In the genomic region with DNA sequence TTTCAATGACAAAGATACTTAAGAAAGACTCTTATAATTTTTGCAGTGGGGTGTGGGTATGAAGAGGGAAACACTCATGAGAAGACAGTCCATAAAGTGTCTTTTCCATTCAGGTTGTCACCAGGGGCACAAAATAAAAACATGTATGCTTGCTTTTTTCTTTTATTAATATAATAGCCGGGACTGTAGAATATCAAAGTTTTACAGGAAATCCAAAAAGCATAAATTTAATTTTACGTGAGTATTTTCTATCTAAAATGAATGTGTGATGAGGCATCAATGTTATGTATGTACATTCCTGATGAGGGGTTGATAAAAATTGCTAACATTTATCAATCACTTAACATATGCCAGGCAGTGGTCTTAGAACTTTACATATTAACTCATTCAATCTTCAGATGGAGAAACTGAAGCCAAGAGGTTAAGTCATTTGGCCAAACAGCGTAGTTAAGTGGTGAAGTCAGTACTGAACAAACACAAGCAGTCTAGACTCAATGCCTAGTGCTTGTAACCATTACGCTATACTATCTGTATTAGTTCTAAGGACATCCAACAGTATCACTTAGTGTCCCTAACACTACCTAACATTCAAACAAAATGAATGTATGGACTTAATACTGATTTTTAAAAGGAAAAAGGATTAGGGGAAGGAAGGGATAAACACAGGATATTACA, we compare ENCODE assay signal across 32 cellular contexts. TPM values are rescaled to one million over a fixed set of nuclear protein-coding genes. Genes with fewer than 3 reads are reported as not detected.
DNase-seq lines count a peak whose midpoint lies in the region; ATAC-seq, FAIRE-seq and TF ChIP-seq lines count a peak whose summit lies in the region.
"Had no signal": no experiment of that assay in that cellular context is flagged by ENCODE, and none has a peak within 500 bp of the region (broad histone marks: within the 10 kb centered on the region; RNA-seq: fewer than 3 reads in every experiment).

No MANE protein-coding gene starts in this region.

- TF ChIP-seq EP300 in GM12878 (IDR thresholded peaks at IDR 0.05; ENCODE audit: borderline replicate concordance in 1 of 2, control insufficient read depth in 1 of 2, low read depth in 2 of 2, low read length in 2 of 2), result no peak

- RAD21 ChIA-PET in GM12878 (lab: Charles Lee; ENCODE audit: unreplicated experiment), result no interaction called here

- TF ChIP-seq RAD21 in GM12878 (IDR thresholded peaks at IDR 0.05; ENCODE audit: insufficient read depth, low read depth, low read length), result no peak

- CTCF ChIA-PET in activated CD8-positive, alpha-beta T cell treated with anti-CD3 and anti-CD28 coated beads for 36 hours (lab: Charles Lee), result no interaction called here
- CTCF ChIA-PET in activated CD8-positive, alpha-beta T cell treated with anti-CD3 and anti-CD28 coated beads, Interleukin-2, amount 10 ng/mL, durations not matched to agents 7 days and 5 days (lab: Charles Lee), result no interaction called here
- CTCF ChIA-PET in GM12878 (lab: Yijun Ruan, JAX), result interaction anchor here (0.6 kb wide), 1 partner anchor 436 kb away, joined by 3 read pairs; no protein-coding TSS in a partner anchor

- SMC1A ChIA-PET in GM12878 (lab: Charles Lee; ENCODE audit: uncharacterized antibody, unreplicated experiment), result interaction anchor here (0.6 kb wide), 1 partner anchor 21 kb away, joined by 3 read pairs; no protein-coding TSS in a partner anchor

- H3K27me3 Mint-ChIP-seq in activated CD8-positive, alpha-beta T cell treated with anti-CD3 and anti-CD28 coated beads for 36 hours, result no peaks in the 10 kb centered on the region
- H3K27me3 Mint-ChIP-seq in activated CD8-positive, alpha-beta T cell treated with anti-CD3 and anti-CD28 coated beads, Interleukin-2, amount 10 ng/mL, durations not matched to agents 7 days and 5 days (ENCODE audit: low read depth), result no peaks in the 10 kb centered on the region
- H3K27me3 Mint-ChIP-seq in activated T-helper 17 cell treated with anti-CD3 and anti-CD28 coated beads, Interleukin-2, amount 50 U/mL, for 72 hours, result no peaks in the 10 kb centered on the region
- H3K27me3 Mint-ChIP-seq: CD8-positive, alpha-beta memory T cell had no signal

- H3K4me1 Mint-ChIP-seq in activated CD8-positive, alpha-beta T cell treated with anti-CD3 and anti-CD28 coated beads for 36 hours (ENCODE audit: low read depth), result peaks cover 7% of the 10 kb centered on the region
- no peaks in the 10 kb centered on the region for H3K4me1 Mint-ChIP-seq in activated CD8-positive, alpha-beta T cell treated with anti-CD3 and anti-CD28 coated beads, Interleukin-2, amount 10 ng/mL, durations not matched to agents 7 days and 5 days (ENCODE audit: low read depth)
- no peaks in the 10 kb centered on the region for H3K4me1 Mint-ChIP-seq in activated T-helper 17 cell treated with anti-CD3 and anti-CD28 coated beads, Interleukin-2, amount 50 U/mL, for 72 hours
- H3K4me1 Mint-ChIP-seq: CD14-positive monocyte, GM23338 had no signal

- FAIRE-seq in GM12891 (lab: Jason Lieb, UNC) (peak; percentile 31), GM12878 (lab: Jason Lieb, UNC) (no peak)
- FAIRE-seq: GM18507 had no signal

- H3K4me2 ChIP-seq in GM12878 (ENCODE audit: control insufficient read depth, insufficient read depth), result no peak overlapping the region
- H3K4me2 ChIP-seq: GM23338, PC-9 had no signal

- H3K27ac ChIP-seq in GM12878 (ENCODE audit: control insufficient read depth, insufficient read depth) (no peak overlapping the region), left lung (no peak overlapping the region)
- H3K27ac ChIP-seq: 22Rv1, HL-60, PC-9 had no signal

- no peaks in the 10 kb centered on the region for H4K20me1 ChIP-seq in GM12878 (ENCODE audit: control insufficient read depth, insufficient read depth)

- intact Hi-C loops in activated CD8-positive, alpha-beta T cell treated with anti-CD3 and anti-CD28 coated beads for 36 hours (cut with micrococcal nuclease), result no loop called here
- intact Hi-C loops in GM12878 (cut with micrococcal nuclease; ENCODE audit: unreplicated experiment) (loop anchor here (10.0 kb wide), 1 partner anchor 383 kb away; no protein-coding TSS in a partner anchor), left lung (cut with DNase I) (no loop called here)

- H3K79me2 ChIP-seq in GM12878 (ENCODE audit: control insufficient read depth, insufficient read depth, low read length), result no peaks in the 10 kb centered on the region; the same call in 1 of the 2 replicates

- no peak overlapping the region for H3K9ac ChIP-seq in GM12878 (ENCODE audit: control insufficient read depth, insufficient read depth, low read length)

- DNase-seq in activated CD8-positive, alpha-beta T cell treated with anti-CD3 and anti-CD28 coated beads for 36 hours, result no peak
- DNase-seq in activated CD8-positive, alpha-beta T cell treated with anti-CD3 and anti-CD28 coated beads, Interleukin-2, amount 10 ng/mL, durations not matched to agents 7 days and 5 days, result no peak
- DNase-seq in GM12891 (ENCODE audit: insufficient read length, low spot score) (no peak), GM12878 (ENCODE audit: low read depth, low spot score) (no peak), left lung (no peak), H4 (ENCODE audit: low spot score) (no peak)
- DNase-seq: ACHN; BE2C; CD8-positive, alpha-beta memory T cell; DMS 273 treated with DMSO at 0.1 percent for 48 hours; DMS79; EL; GF-D8; HCEC 1CT; Karpas-422; MV-4-11; NCI-H1105; NCI-H146; NCI-H1930; NCI-H446 treated with DMSO at 0.1 percent for 48 hours; NCI-H526; NCI-H82; NK-92 treated with Interleukin-12 subunit alpha and Interleukin-12 subunit beta, amount 100 ng/mL, for 24 hours; PC-9; Right ventricle myocardium superior; RPMI8226 had no signal

- in situ Hi-C loops in GM12878 (cut with MboI), result no loop called here

- TF ChIP-seq CTCF in activated CD8-positive, alpha-beta T cell treated with anti-CD3 and anti-CD28 coated beads for 36 hours (IDR thresholded peaks at IDR 0.05), result no peak
- TF ChIP-seq CTCF in GM12878 (IDR thresholded peaks at IDR 0.05 in 2 of 3, conservative IDR thresholded peaks at IDR 0.05 in 1 of 3; ENCODE audit: control insufficient read depth in 2 of 3, extremely low read depth in 1 of 3, insufficient read depth in 1 of 3, low read depth in 3 of 3, low read length in 3 of 3) (no peak), left lung (IDR thresholded peaks at IDR 0.05) (no peak)

- no peak for TF ChIP-seq POLR2A in GM12891 (IDR thresholded peaks at IDR 0.05; ENCODE audit: low read depth, low read length)
- no peak for TF ChIP-seq POLR2A in GM12878 (IDR thresholded peaks at IDR 0.05; ENCODE audit: low read depth, low read length)

- BruUV-seq in GM12878 (replicated peaks; lab: Mats Ljungman, UMichigan), result no TSS peak

- WGBS in GM12878 (ENCODE audit: insufficient coverage, insufficient replicate concordance, low lambda C conversion rate, missing lambda C conversion rate), result 99% methylated on average over 4 of the region's 4 CpGs

- no peaks in the 10 kb centered on the region for H3K4me1 ChIP-seq in GM12878 (ENCODE audit: control insufficient read depth, insufficient read depth, low read length)
- H3K4me1 ChIP-seq in left lung, result no peaks in the 10 kb centered on the region
- H3K4me1 ChIP-seq: BE2C had no signal

- no peaks in the 10 kb centered on the region for H3K9me3 Mint-ChIP-seq in activated CD8-positive, alpha-beta T cell treated with anti-CD3 and anti-CD28 coated beads for 36 hours
- no peaks in the 10 kb centered on the region for H3K9me3 Mint-ChIP-seq in activated CD8-positive, alpha-beta T cell treated with anti-CD3 and anti-CD28 coated beads, Interleukin-2, amount 10 ng/mL, durations not matched to agents 7 days and 5 days (ENCODE audit: insufficient read depth)
- no peaks in the 10 kb centered on the region for H3K9me3 Mint-ChIP-seq in activated T-helper 17 cell treated with anti-CD3 and anti-CD28 coated beads, Interleukin-2, amount 50 U/mL, for 72 hours
- H3K9me3 Mint-ChIP-seq: CD14-positive monocyte; CD8-positive, alpha-beta memory T cell; GM23338 had no signal

- no peaks in the 10 kb centered on the region for H3K9me3 ChIP-seq in GM12878 (replicated peaks; ENCODE audit: control insufficient read depth, insufficient read depth, low read length)
- no peaks in the 10 kb centered on the region for H3K9me3 ChIP-seq in left lung
- H3K9me3 ChIP-seq: BE2C had no signal

- H3K27ac Mint-ChIP-seq in activated CD8-positive, alpha-beta T cell treated with anti-CD3 and anti-CD28 coated beads for 36 hours, result peak overlapping the region; percentile 52
- H3K27ac Mint-ChIP-seq in activated CD8-positive, alpha-beta T cell treated with anti-CD3 and anti-CD28 coated beads, Interleukin-2, amount 10 ng/mL, durations not matched to agents 7 days and 5 days, result no peak overlapping the region
- H3K27ac Mint-ChIP-seq in activated T-helper 17 cell treated with anti-CD3 and anti-CD28 coated beads, Interleukin-2, amount 50 U/mL, for 72 hours, result no peak overlapping the region
- H3K27ac Mint-ChIP-seq: GM23338 had no signal

- H3K36me3 ChIP-seq in GM12878 (ENCODE audit: control insufficient read depth in 2 of 2, insufficient read depth in 2 of 2, low read length in 1 of 2), result peaks cover 8 to 49% of the 10 kb centered on the region in 2 experiments
- peaks cover under 1 to 100% of the 10 kb centered on the region in 2 donors for H3K36me3 ChIP-seq in left lung

- peaks cover 56% of the 10 kb centered on the region for H3K36me3 Mint-ChIP-seq in activated CD8-positive, alpha-beta T cell treated with anti-CD3 and anti-CD28 coated beads for 36 hours (ENCODE audit: low read depth)
- peaks cover 60% of the 10 kb centered on the region for H3K36me3 Mint-ChIP-seq in activated CD8-positive, alpha-beta T cell treated with anti-CD3 and anti-CD28 coated beads, Interleukin-2, amount 10 ng/mL, durations not matched to agents 7 days and 5 days (ENCODE audit: low read depth)
- H3K36me3 Mint-ChIP-seq in activated T-helper 17 cell treated with anti-CD3 and anti-CD28 coated beads, Interleukin-2, amount 50 U/mL, for 72 hours (ENCODE audit: low read depth), result peaks cover 100% of the 10 kb centered on the region

- H3K27me3 ChIP-seq in GM12878 (replicated peaks in 1 of 2; ENCODE audit: control insufficient read depth in 2 of 2, insufficient read depth in 2 of 2, low read length in 1 of 2), result no peaks in the 10 kb centered on the region
- H3K27me3 ChIP-seq in left lung, result no peaks in the 10 kb centered on the region
- H3K27me3 ChIP-seq: BE2C had no signal

- ATAC-seq in activated CD8-positive, alpha-beta T cell treated with anti-CD3 and anti-CD28 coated beads for 36 hours, result no peak
- no peak for ATAC-seq in activated CD8-positive, alpha-beta T cell treated with anti-CD3 and anti-CD28 coated beads, Interleukin-2, amount 10 ng/mL, durations not matched to agents 7 days and 5 days
- ATAC-seq in GM12878 (0 out of 3 replicates have a peak, but pooled peaks have one; percentile 18), left lung (peak; percentile 78)
- no peak for ATAC-seq in activated T-helper 17 cell treated with anti-CD3 and anti-CD28 coated beads, Interleukin-2, amount 50 U/mL, for 72 hours (replicated peaks)
- ATAC-seq: GM23338 had no signal

- POLR2A ChIA-PET in activated CD8-positive, alpha-beta T cell treated with anti-CD3 and anti-CD28 coated beads for 36 hours (lab: Charles Lee), result interaction anchor here (0.8 to 1.2 kb wide), 2 partner anchors 9 to 11 kb away, joined by 3 to 4 read pairs; no protein-coding TSS in a partner anchor
- POLR2A ChIA-PET in activated CD8-positive, alpha-beta T cell treated with anti-CD3 and anti-CD28 coated beads, Interleukin-2, amount 10 ng/mL, durations not matched to agents 7 days and 5 days (lab: Charles Lee), result no interaction called here
- POLR2A ChIA-PET in GM12878 (lab: Charles Lee), result no interaction called here

- H3K4me3 Mint-ChIP-seq in activated CD8-positive, alpha-beta T cell treated with anti-CD3 and anti-CD28 coated beads for 36 hours, result no peak overlapping the region
- H3K4me3 Mint-ChIP-seq in activated CD8-positive, alpha-beta T cell treated with anti-CD3 and anti-CD28 coated beads, Interleukin-2, amount 10 ng/mL, durations not matched to agents 7 days and 5 days, result no peak overlapping the region
- H3K4me3 Mint-ChIP-seq in activated T-helper 17 cell treated with anti-CD3 and anti-CD28 coated beads, Interleukin-2, amount 50 U/mL, for 72 hours, result no peak overlapping the region
- H3K4me3 Mint-ChIP-seq: CD14-positive monocyte; CD8-positive, alpha-beta memory T cell; GM23338 had no signal

- no peak overlapping the region for H2AFZ ChIP-seq in GM12878 (ENCODE audit: control insufficient read depth, low read depth, low read length)
- H2AFZ ChIP-seq: GM23338, PC-9 had no signal

- no peak overlapping the region for H3K4me3 ChIP-seq in GM12878
- H3K4me3 ChIP-seq in left lung, result no peak overlapping the region
- H3K4me3 ChIP-seq: GM23338, PC-9 had no signal

RNA-seq across cellular contexts. Expression of gene CCT4, which starts 10.7 kb away (rescaled TPM):
- 100 to 1,000 TPM; 388 to 390 TPM for total RNA-seq in activated CD8-positive, alpha-beta T cell treated with anti-CD3 and anti-CD28 coated beads for 36 hours
- total RNA-seq in activated CD8-positive, alpha-beta T cell treated with anti-CD3 and anti-CD28 coated beads, Interleukin-2, amount 10 ng/mL, durations not matched to agents 7 days and 5 days, result 100 to 1,000 TPM; 177 to 189 TPM
- polyA plus RNA-seq in GM12891 (2012; ENCODE audit: low read depth, missing spikeins), result 142 TPM
- 43.5 and 47.2 TPM in 2 replicates for total RNA-seq in GM12878 (2013; cell fraction: nucleolus; rRNA removed)
- total RNA-seq in GM12878 (2014; rRNA removed) (224 and 233 TPM in 2 replicates), GM12878 (2014; rRNA removed; fragmentation: Illumina TruSeq; extraction: Trizol) (241 TPM in 2 replicates), GM12878 (2021) (246 TPM in 2 replicates), left lung (100 to 1,000 TPM; 124 to 141 TPM)
- 108 TPM for polyA plus RNA-seq in GM12878 (2011; ENCODE audit: low read depth)
- polyA plus RNA-seq in GM12878 (2011; rRNA removed) (190 and 302 TPM in 2 replicates), GM12878 (2014; fragmentation: Illumina TruSeq; extraction: Trizol) (199 and 227 TPM in 2 replicates), GM12878 (2014; fragmentation: Nextera tagmentation; extraction: Ambion mirVana) (100 to 1,000 TPM in 1 of 2 experiments, 10 to 100 TPM in 1; 76.6 to 179 TPM), GM12878 (2014; rRNA removed) (179 and 192 TPM in 2 replicates), GM12878 (2016; fragmentation: Nextera tagmentation; extraction: Ambion mirVana) (100 to 1,000 TPM; 306 to 320 TPM)
- polyA plus RNA-seq in GM12878 (2011; cell fraction: cytosol; rRNA removed), result 103 and 116 TPM in 2 replicates
- 69.1 and 93.2 TPM in 2 replicates for polyA plus RNA-seq in GM12878 (2011; cell fraction: nucleus; rRNA removed)
- polyA plus RNA-seq in GM12878 (2012), result 148 and 149 TPM in 2 replicates
- 113 and 124 TPM in 2 replicates for polyA minus RNA-seq in GM12878 (2011; rRNA and poly(A)+ RNA removed)
- 76.3 and 96.6 TPM in 2 replicates for polyA minus RNA-seq in GM12878 (2011; cell fraction: cytosol; rRNA and poly(A)+ RNA removed)
- polyA minus RNA-seq in GM12878 (2011; cell fraction: nucleus; rRNA and poly(A)+ RNA removed), result 36.1 and 52.0 TPM in 2 replicates
- total RNA-seq in activated T-helper 17 cell treated with anti-CD3 and anti-CD28 coated beads, Interleukin-2, amount 50 U/mL, for 72 hours, result 100 to 1,000 TPM; 207 to 369 TPM
- total RNA-seq in H4 (2014; rRNA removed; shearing (Covaris generic)), result 268 and 273 TPM in 2 replicates

RNA-seq across cellular contexts. Expression of gene FAM161A, which starts 23.8 kb away (rescaled TPM):
- total RNA-seq in activated CD8-positive, alpha-beta T cell treated with anti-CD3 and anti-CD28 coated beads for 36 hours, result 1 to 10 TPM; 6.5 to 6.6 TPM
- 1 to 10 TPM; 4.5 to 5.3 TPM for total RNA-seq in activated CD8-positive, alpha-beta T cell treated with anti-CD3 and anti-CD28 coated beads, Interleukin-2, amount 10 ng/mL, durations not matched to agents 7 days and 5 days
- 3.2 TPM for polyA plus RNA-seq in GM12891 (2012; ENCODE audit: low read depth, missing spikeins)
- 21.5 and 21.9 TPM in 2 replicates for total RNA-seq in GM12878 (2013; cell fraction: nucleolus; rRNA removed)
- total RNA-seq in GM12878 (2014; rRNA removed), result 5.8 and 7.5 TPM in 2 replicates
- total RNA-seq in GM12878 (2014; rRNA removed; fragmentation: Illumina TruSeq; extraction: Trizol), result 11.9 and 13.5 TPM in 2 replicates
- total RNA-seq in GM12878 (2021), result 6.9 and 7.0 TPM in 2 replicates
- polyA plus RNA-seq in GM12878 (2011; ENCODE audit: low read depth), result 2.6 TPM
- 2.2 and 3.3 TPM in 2 replicates for polyA plus RNA-seq in GM12878 (2011; rRNA removed)
- polyA plus RNA-seq in GM12878 (2011; cell fraction: cytosol; rRNA removed), result 0.84 and 0.88 TPM in 2 replicates
- 1.1 and 2.2 TPM in 2 replicates for polyA plus RNA-seq in GM12878 (2011; cell fraction: nucleus; rRNA removed)
- polyA plus RNA-seq in GM12878 (2012), result 4.6 and 5.4 TPM in 2 replicates
- polyA plus RNA-seq in GM12878 (2014; fragmentation: Illumina TruSeq; extraction: Trizol), result 12.2 and 18.4 TPM in 2 replicates
- polyA plus RNA-seq in GM12878 (2014; fragmentation: Nextera tagmentation; extraction: Ambion mirVana), result 1 to 10 TPM; 4.3 to 5.4 TPM
- 9.7 and 10.7 TPM in 2 replicates for polyA plus RNA-seq in GM12878 (2014; rRNA removed)
- polyA plus RNA-seq in GM12878 (2016; fragmentation: Nextera tagmentation; extraction: Ambion mirVana), result 10 to 100 TPM; 10.2 to 10.6 TPM
- 1.1 and 1.6 TPM in 2 replicates for polyA minus RNA-seq in GM12878 (2011; rRNA and poly(A)+ RNA removed)
- 0.42 and 1.1 TPM in 2 replicates for polyA minus RNA-seq in GM12878 (2011; cell fraction: cytosol; rRNA and poly(A)+ RNA removed)
- polyA minus RNA-seq in GM12878 (2011; cell fraction: nucleus; rRNA and poly(A)+ RNA removed), result 0.86 and 1.2 TPM in 2 replicates
- total RNA-seq in left lung, result 1 to 10 TPM; 3.7 to 3.9 TPM
- 1 to 10 TPM; 8.7 to 9.8 TPM for total RNA-seq in activated T-helper 17 cell treated with anti-CD3 and anti-CD28 coated beads, Interleukin-2, amount 50 U/mL, for 72 hours
- total RNA-seq in H4 (2014; rRNA removed; shearing (Covaris generic)), result 1.3 and 1.5 TPM in 2 replicates

RNA-seq across cellular contexts. Expression of gene COMMD1, which starts 27.8 kb away (rescaled TPM):
- 10 to 100 TPM; 25.3 to 27.0 TPM for total RNA-seq in activated CD8-positive, alpha-beta T cell treated with anti-CD3 and anti-CD28 coated beads for 36 hours
- total RNA-seq in activated CD8-positive, alpha-beta T cell treated with anti-CD3 and anti-CD28 coated beads, Interleukin-2, amount 10 ng/mL, durations not matched to agents 7 days and 5 days, result 10 to 100 TPM; 29.3 to 30.5 TPM
- 94.9 TPM for polyA plus RNA-seq in GM12891 (2012; ENCODE audit: low read depth, missing spikeins)
- total RNA-seq in GM12878 (2013; cell fraction: nucleolus; rRNA removed), result 72.5 and 75.3 TPM in 2 replicates
- total RNA-seq in GM12878 (2014; rRNA removed) (39.7 and 42.8 TPM in 2 replicates), GM12878 (2014; rRNA removed; fragmentation: Illumina TruSeq; extraction: Trizol) (50.3 and 52.4 TPM in 2 replicates), GM12878 (2021) (40.8 and 48.2 TPM in 2 replicates), left lung (10 to 100 TPM; 34.1 to 35.9 TPM)
- 150 TPM for polyA plus RNA-seq in GM12878 (2011; ENCODE audit: low read depth)
- polyA plus RNA-seq in GM12878 (2011; rRNA removed) (53.3 and 54.9 TPM in 2 replicates), GM12878 (2014; fragmentation: Illumina TruSeq; extraction: Trizol) (50.2 and 51.0 TPM in 2 replicates), GM12878 (2014; fragmentation: Nextera tagmentation; extraction: Ambion mirVana) (100 to 1,000 TPM; 190 to 210 TPM), GM12878 (2014; rRNA removed) (45.9 and 54.1 TPM in 2 replicates), GM12878 (2016; fragmentation: Nextera tagmentation; extraction: Ambion mirVana) (10 to 100 TPM; 94.3 to 99.4 TPM)
- polyA plus RNA-seq in GM12878 (2011; cell fraction: cytosol; rRNA removed), result 40.1 and 42.1 TPM in 2 replicates
- polyA plus RNA-seq in GM12878 (2011; cell fraction: nucleus; rRNA removed), result 22.2 and 25.7 TPM in 2 replicates
- 50.4 and 85.0 TPM in 2 replicates for polyA plus RNA-seq in GM12878 (2012)
- 21.6 and 25.3 TPM in 2 replicates for polyA minus RNA-seq in GM12878 (2011; rRNA and poly(A)+ RNA removed)
- polyA minus RNA-seq in GM12878 (2011; cell fraction: cytosol; rRNA and poly(A)+ RNA removed), result 9.1 and 10.6 TPM in 2 replicates
- polyA minus RNA-seq in GM12878 (2011; cell fraction: nucleus; rRNA and poly(A)+ RNA removed), result 15.7 and 23.7 TPM in 2 replicates
- total RNA-seq in activated T-helper 17 cell treated with anti-CD3 and anti-CD28 coated beads, Interleukin-2, amount 50 U/mL, for 72 hours, result 10 to 100 TPM; 17.7 to 27.0 TPM
- 46.1 and 58.1 TPM in 2 replicates for total RNA-seq in H4 (2014; rRNA removed; shearing (Covaris generic))

Comparison
In these comparisons a context has a peak if more than half of its experiments do, and no peak if none do; other contexts are left out.
1. ATAC-seq: peak in GM12878 (single experiment) and left lung (single experiment); none in activated CD8-positive, alpha-beta T cell treated with anti-CD3 and anti-CD28 coated beads for 36 hours (single experiment), activated CD8-positive, alpha-beta T cell treated with anti-CD3 and anti-CD28 coated beads, Interleukin-2, amount 10 ng/mL, durations not matched to agents 7 days and 5 days (single experiment) and activated T-helper 17 cell treated with anti-CD3 and anti-CD28 coated beads, Interleukin-2, amount 50 U/mL, for 72 hours (single experiment).